Comparison of ENCODE assay signal across 11 cellular contexts in the genomic region with DNA sequence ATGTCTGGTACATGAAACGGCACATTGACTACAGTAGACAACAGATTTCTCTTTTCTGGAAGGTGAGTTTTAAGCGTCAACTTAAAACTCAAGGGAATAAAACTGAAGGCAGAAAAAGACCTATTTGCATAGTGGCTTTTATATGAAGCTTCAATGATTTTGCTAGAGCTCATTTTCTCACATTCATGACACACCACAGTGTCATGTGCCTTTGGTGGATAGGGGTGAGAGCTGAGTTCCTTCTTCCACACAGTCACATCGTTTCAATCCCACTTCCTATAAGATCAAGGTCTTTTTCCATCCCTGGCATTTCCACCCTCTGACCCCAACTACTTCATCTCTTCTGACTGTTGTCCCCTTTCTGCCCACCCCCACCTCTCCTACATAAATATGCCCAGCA. TPM values are rescaled to one million over a fixed set of nuclear protein-coding genes. Genes with fewer than 3 reads are reported as not detected.
DNase-seq lines count a peak whose midpoint lies in the region; ATAC-seq and TF ChIP-seq lines count a peak whose summit lies in the region.
"Had no signal": no experiment of that assay in that cellular context is flagged by ENCODE, and none has a peak within 500 bp of the region (broad histone marks: within the 10 kb centered on the region; RNA-seq: fewer than 3 reads in every experiment).

No MANE protein-coding gene starts in this region.

- TF ChIP-seq CTCF in gastroesophageal sphincter (IDR thresholded peaks at IDR 0.05): no peak

- H3K36me3 ChIP-seq in gastroesophageal sphincter: no peaks in the 10 kb centered on the region
- H3K36me3 ChIP-seq: thyroid gland had no signal

- no peaks in the 10 kb centered on the region for H3K9me3 ChIP-seq in gastroesophageal sphincter
- H3K9me3 ChIP-seq: thyroid gland had no signal

- no peak overlapping the region for H3K27ac ChIP-seq in gastroesophageal sphincter
- H3K27ac ChIP-seq: thyroid gland had no signal

- DNase-seq in foreskin melanocyte: peak; percentile 36
- no peak for DNase-seq in NCI-H1436 treated with DMSO at 0.1 percent for 48 hours (lab: John Stamatoyannopoulos, UW)
- no peak for DNase-seq in erythroblast (lab: John Stamatoyannopoulos, UW)
- no peak for DNase-seq in NCI-H146 (lab: John Stamatoyannopoulos, UW)
- DNase-seq: OCI-M1, small intestine, thyroid gland had no signal

- H3K4me3 ChIP-seq in gastroesophageal sphincter: no peak overlapping the region
- H3K4me3 ChIP-seq: thyroid gland had no signal

- ATAC-seq in GM18520 (IDR thresholded peaks at IDR 0.05; ENCODE audit: unreplicated experiment): peak; percentile 26
- peak; percentile 34 for ATAC-seq in GM21529 (IDR thresholded peaks at IDR 0.05; ENCODE audit: unreplicated experiment)
- ATAC-seq in HG03558 (IDR thresholded peaks at IDR 0.05; ENCODE audit: extremely low read depth, unreplicated experiment): peak; percentile 38
- ATAC-seq in gastroesophageal sphincter: no peak

- no peaks in the 10 kb centered on the region for H3K27me3 ChIP-seq in gastroesophageal sphincter
- H3K27me3 ChIP-seq: thyroid gland had no signal

- TF ChIP-seq POLR2A in erythroblast (IDR thresholded peaks at IDR 0.05; ENCODE audit: low read length): no peak
- no peak for TF ChIP-seq POLR2A in gastroesophageal sphincter (IDR thresholded peaks at IDR 0.05)

- H3K4me1 ChIP-seq in gastroesophageal sphincter: peaks cover 0 to 16% (median 0%) of the 10 kb centered on the region in 3 donors
- H3K4me1 ChIP-seq: thyroid gland had no signal

- 75 to 80% methylated on average over 3 of the region's 3 CpGs for WGBS in gastroesophageal sphincter (ENCODE audit: low coverage in 1 of 2), 2 donors

- TF ChIP-seq EP300 in gastroesophageal sphincter (IDR thresholded peaks at IDR 0.05): no peak

RNA-seq across cellular contexts. Expression of a gene that starts 31.0 kb away (rescaled TPM):
- 1 to 10 TPM in 2 of 4 donors, under 1 TPM in 1, not detected in 1; 0.50 to 2.8 (median 1.7) TPM for total RNA-seq in gastroesophageal sphincter
